15 cellular contexts compared by ENCODE assay signal in the genomic region with DNA sequence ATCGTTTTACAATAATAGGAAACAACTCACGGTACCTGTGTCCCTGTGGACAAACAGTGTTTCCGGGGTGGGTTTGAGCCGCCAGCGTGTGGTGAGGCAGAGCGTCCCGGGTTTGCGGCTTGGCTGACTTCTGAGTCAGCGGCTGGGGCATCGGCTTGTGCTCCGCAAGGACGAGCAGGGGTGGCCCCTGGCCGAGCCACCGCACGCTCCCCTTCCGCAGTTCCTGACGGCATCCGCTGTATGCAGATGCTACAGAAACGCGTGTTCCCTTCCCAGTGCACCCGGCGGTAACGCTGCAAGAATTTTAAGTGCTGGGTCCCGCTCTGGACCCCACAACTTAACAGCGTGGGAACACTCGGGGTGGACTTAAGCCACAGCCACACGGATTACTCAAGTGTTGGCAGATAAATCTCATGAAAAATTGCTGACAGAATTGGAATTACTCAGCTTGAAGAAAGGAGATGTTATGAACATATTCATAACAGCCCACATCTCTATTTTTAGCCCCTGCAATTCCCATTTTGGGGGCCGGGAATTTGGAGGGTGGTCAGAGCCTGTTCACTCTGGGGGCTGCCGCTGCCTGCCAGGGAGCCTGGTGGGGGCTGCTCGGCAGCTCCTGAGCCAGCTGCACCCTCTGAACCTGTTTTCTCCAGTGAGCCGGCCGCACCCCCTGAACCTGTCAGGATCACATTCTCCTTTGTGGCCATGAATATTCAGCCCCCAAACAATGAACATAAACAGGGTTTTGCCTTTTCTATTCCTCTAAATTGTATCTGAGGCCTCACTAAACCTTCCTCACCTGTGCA. TPM values are rescaled to one million over a fixed set of nuclear protein-coding genes. Genes with fewer than 3 reads are reported as not detected.
DNase-seq lines count a peak whose midpoint lies in the region; ATAC-seq and TF ChIP-seq lines count a peak whose summit lies in the region.
"Had no signal": no experiment of that assay in that cellular context is flagged by ENCODE, and none has a peak within 500 bp of the region (broad histone marks: within the 10 kb centered on the region; RNA-seq: fewer than 3 reads in every experiment).

No MANE protein-coding gene starts in this region.

- H3K36me3 ChIP-seq in ACC112 (ENCODE audit: insufficient read depth, low read length) = no peaks in the 10 kb centered on the region
- H3K36me3 ChIP-seq in mucosa of descending colon (ENCODE audit: low read depth) = no peaks in the 10 kb centered on the region
- H3K36me3 ChIP-seq: left lung had no signal

- DNase-seq in amniotic epithelial cell (ENCODE audit: low read depth) = peak; percentile 57
- peak in 1 of 3 donors; percentile 49 for DNase-seq in mucosa of descending colon
- no peak for DNase-seq in NCI-H2081 (lab: John Stamatoyannopoulos, UW)
- DNase-seq in HuH-7 (ENCODE audit: low spot score) = no peak
- DNase-seq in activated CD4-positive, alpha-beta T cell treated with anti-CD3 and anti-CD28 coated beads, Interleukin-2, amount 50 U/mL, for 4 hours = no peak
- no peak for DNase-seq in NCI-H1092 treated with DMSO at 0.1 percent for 48 hours (lab: John Stamatoyannopoulos, UW)
- DNase-seq: activated naive CD8-positive, alpha-beta T cell treated with anti-CD3 and anti-CD28 coated beads, Interleukin-2, amount 10 ng/mL, durations not matched to agents 7 days and 5 days; DMS 273 treated with DMSO at 0.1 percent for 48 hours; NCI-H1092; NCI-H446 had no signal

- peak overlapping the region; percentile 41; the same call in 1 of the 2 replicates for H3K27ac ChIP-seq in ACC112 (ENCODE audit: low read depth, low read length)
- H3K27ac ChIP-seq: hepatocyte, left lung had no signal

- no peak overlapping the region for H2AFZ ChIP-seq in ACC112 (ENCODE audit: low read length, unreplicated experiment)
- H2AFZ ChIP-seq: hepatocyte had no signal

- intact Hi-C loops in mucosa of descending colon (cut with DNase I, micrococcal nuclease) = no loop called here

- no peaks in the 10 kb centered on the region for H3K79me2 ChIP-seq in ACC112 (ENCODE audit: control insufficient read depth, insufficient read depth, low read length, unreplicated experiment)
- H3K79me2 ChIP-seq: hepatocyte had no signal

- peaks cover 4% of the 10 kb centered on the region for H3K27me3 ChIP-seq in ACC112 (ENCODE audit: insufficient read depth, low read length)

- peak; percentile 62 for ATAC-seq in HG03442 (IDR thresholded peaks at IDR 0.05; ENCODE audit: unreplicated experiment)
- ATAC-seq in mucosa of descending colon = peak; percentile 9
- ATAC-seq: left lung had no signal

- no peak for TF ChIP-seq CTCF in mucosa of descending colon (IDR thresholded peaks at IDR 0.05)

- H3K4me1 ChIP-seq in ACC112 (ENCODE audit: control insufficient read depth, insufficient read depth, low read length, unreplicated experiment) = peaks cover 21% of the 10 kb centered on the region
- no peaks in the 10 kb centered on the region for H3K4me1 ChIP-seq in mucosa of descending colon (ENCODE audit: low read depth)

- H3K4me3 ChIP-seq in ACC112 (ENCODE audit: low read depth, low read length) = peak overlapping the region; percentile 37; the same call in 1 of the 2 replicates
- H3K4me3 ChIP-seq in mucosa of descending colon = no peak overlapping the region
- H3K4me3 ChIP-seq: hepatocyte, left lung had no signal

- no peaks in the 10 kb centered on the region for H3K9me3 ChIP-seq in mucosa of descending colon
- H3K9me3 ChIP-seq: left lung had no signal

RNA-seq across cellular contexts. Expression of gene KCNG2, which starts 12.6 kb away (rescaled TPM):
- total RNA-seq in mucosa of descending colon = under 1 TPM in 1 of 3 donors, not detected in 2; 0.19 TPM
- total RNA-seq: A673; activated naive CD8-positive, alpha-beta T cell treated with anti-CD3 and anti-CD28 coated beads, Interleukin-2, amount 10 ng/mL, durations not matched to agents 7 days and 5 days; hepatocyte had no signal
